In genomic region chr11:292211-293121, GRCh38 we compare ENCODE assay signal across 15 cellular contexts. TPM values are rescaled to one million over a fixed set of nuclear protein-coding genes. Genes with fewer than 3 reads are reported as not detected.
DNase-seq lines count a peak whose midpoint lies in the region; ATAC-seq, FAIRE-seq and TF ChIP-seq lines count a peak whose summit lies in the region.
"Had no signal": no experiment of that assay in that cellular context is flagged by ENCODE, and none has a peak within 500 bp of the region (broad histone marks: within the 10 kb centered on the region; RNA-seq: fewer than 3 reads in every experiment).

No MANE protein-coding gene starts in this region.

- no peak overlapping the region for H3K4me2 ChIP-seq in IMR-90 (ENCODE audit: low read depth, low read length)

- ATAC-seq in IMR-90 (ENCODE audit: low read depth) (no peak), right cardiac atrium (no peak)
- ATAC-seq: activated CD8-positive, alpha-beta memory T cell treated with anti-CD3 and anti-CD28 coated beads, Interleukin-2, amount 10 ng/mL, durations not matched to agents 7 days and 5 days; natural killer cell treated with Interleukin-12 subunit alpha and Interleukin-12 subunit beta and Interleukin-15 and Interleukin-18, amount 100 ng/mL, for 72 hours; T-cell had no signal

- H3K9me1 ChIP-seq in IMR-90 (ENCODE audit: insufficient read depth, low read length) = no peaks in the 10 kb centered on the region

- H2BK15ac ChIP-seq in IMR-90 (ENCODE audit: low read depth, low read length) = no peak overlapping the region

- no peak overlapping the region for H2BK20ac ChIP-seq in IMR-90 (ENCODE audit: low read depth, low read length)

- H3K9me3 ChIP-seq in IMR-90 (ENCODE audit: control insufficient read depth, insufficient read depth, low read length) (no peaks in the 10 kb centered on the region), right cardiac atrium (ENCODE audit: control insufficient read depth, low read length) (no peaks in the 10 kb centered on the region), adrenal gland (replicated peaks in 1 of 3) (no peaks in the 10 kb centered on the region)
- H3K9me3 ChIP-seq: suprapubic skin had no signal

- peak overlapping the region; percentile 33 for H2AFZ ChIP-seq in IMR-90 (replicated peaks; ENCODE audit: low read length, poor library complexity)

- H4K20me1 ChIP-seq in IMR-90 (ENCODE audit: insufficient read depth, low read length) = no peaks in the 10 kb centered on the region

- intact Hi-C loops in IMR-90 (cut with micrococcal nuclease) (no loop called here), right cardiac atrium (cut with DNase I) (no loop called here), adrenal gland (cut with DNase I) (loop anchor here in 1 of 2 donors (10.0 kb wide), 1 partner anchor 152 kb away; the partner anchor contains the start of gene ANO9)

- no peak overlapping the region for H2AK9ac ChIP-seq in IMR-90 (replicated peaks; ENCODE audit: low read depth, low read length, poor library complexity)

- POLR2A ChIA-PET in IMR-90 (lab: Charles Lee; ENCODE audit: unreplicated experiment) = interaction anchor here (0.6 kb wide), 1 partner anchor 12 kb away, joined by 12 read pairs; no protein-coding TSS in a partner anchor

- peaks cover 0 to 7% of the 10 kb centered on the region in 2 experiments; a peak in 3 of 4 replicates for H3K79me1 ChIP-seq in IMR-90 (ENCODE audit: low read depth in 1 of 2, low read length in 2 of 2)

- FAIRE-seq in GM12891 (lab: Jason Lieb, UNC) = no peak
- FAIRE-seq: frontal cortex, H54 had no signal

- no peak overlapping the region for H3K14ac ChIP-seq in IMR-90 (replicated peaks; ENCODE audit: low read depth, low read length)

- H3K18ac ChIP-seq in IMR-90 (ENCODE audit: low read depth, low read length) = no peak overlapping the region

- in situ Hi-C loops in IMR-90 (cut with MboI; ENCODE audit: low sequenced_read_pairs) = no loop called here

- H3K56ac ChIP-seq in IMR-90 (ENCODE audit: extremely low read depth, insufficient read depth, low read length) = no peak overlapping the region

- H4K8ac ChIP-seq in IMR-90 (ENCODE audit: low read depth in 2 of 2, low read length in 2 of 2) = no peak overlapping the region

- CTCF ChIA-PET in IMR-90 (lab: Yijun Ruan, JAX) = no interaction called here

- no peak overlapping the region for H2AK5ac ChIP-seq in IMR-90 (ENCODE audit: low read depth, low read length)

- peak; percentile 33 for DNase-seq in 8988T
- no peak for DNase-seq in IMR-90
- DNase-seq in right cardiac atrium = peak; percentile 13 to 57 (median 53)
- no peak for DNase-seq in GM12891 (ENCODE audit: insufficient read length, low spot score)
- no peak for DNase-seq in adrenal gland
- DNase-seq in stimulated activated CD4-positive, alpha-beta T cell treated with anti-CD3 and anti-CD28 coated beads, Interleukin-2, amount 100 ng/mL, for 24 hours = no peak
- DNase-seq: activated CD8-positive, alpha-beta memory T cell treated with anti-CD3 and anti-CD28 coated beads, Interleukin-2, amount 10 ng/mL, durations not matched to agents 7 days and 5 days; mammary epithelial cell; NCI-H446 treated with DMSO at 0.1 percent for 48 hours; retina had no signal

- H3K4ac ChIP-seq in IMR-90 (ENCODE audit: low read depth, low read length) = no peak overlapping the region

- dilution Hi-C loops in IMR-90 (cut with HindIII; ENCODE audit: low sequenced_read_pairs, unreplicated experiment) = no loop called here

- no peak overlapping the region for H2BK5ac ChIP-seq in IMR-90 (ENCODE audit: low read depth, low read length, poor library complexity, severe bottlenecking)

- no peak overlapping the region for H2BK120ac ChIP-seq in IMR-90 (ENCODE audit: low read depth, low read length)

- H3K36me3 ChIP-seq in IMR-90 (ENCODE audit: control insufficient read depth, insufficient read depth, low read length) (peaks cover 19% of the 10 kb centered on the region), adrenal gland (replicated peaks in 1 of 2) (no peaks in the 10 kb centered on the region)

- TF ChIP-seq RAD21 in IMR-90 (IDR thresholded peaks at IDR 0.05; ENCODE audit: low read length) = no peak

- H4K5ac ChIP-seq in IMR-90 (ENCODE audit: low read depth, low read length) = no peak overlapping the region

- no peak overlapping the region for H3K23ac ChIP-seq in IMR-90 (ENCODE audit: low read depth, low read length)

- TF ChIP-seq POLR2A in IMR-90 (IDR thresholded peaks at IDR 0.05; ENCODE audit: low read depth, low read length) = no peak
- TF ChIP-seq POLR2A in GM12891 (IDR thresholded peaks at IDR 0.05; ENCODE audit: low read depth, low read length) = no peak
- no peak for TF ChIP-seq POLR2A in adrenal gland (IDR thresholded peaks at IDR 0.05)

- H3K4me3 ChIP-seq in IMR-90 (ENCODE audit: insufficient read depth, low read depth, low read length) (no peak overlapping the region), right cardiac atrium (ENCODE audit: low read length) (no peak overlapping the region), adrenal gland (no peak overlapping the region)
- H3K4me3 ChIP-seq: suprapubic skin had no signal

- WGBS in IMR-90 (ENCODE audit: extremely low coverage in 2 of 2, insufficient read length in 1 of 2), 2 experiments = 89% methylated on average over 11 of the region's 29 CpGs; no CpG with 5 or more reads in 1 of the 2 experiments
- WGBS in right cardiac atrium = 92% methylated on average over 29 of the region's 29 CpGs
- WGBS in adrenal gland, 4 donors = 83 to 92% (median 87%) methylated on average over 4 to 29 of the region's 29 CpGs

- peaks cover 8% of the 10 kb centered on the region; the same call in 1 of the 2 replicates for H3K27me3 ChIP-seq in IMR-90 (ENCODE audit: control insufficient read depth, insufficient read depth, low read length)
- H3K27me3 ChIP-seq in right cardiac atrium (ENCODE audit: control insufficient read depth, insufficient read depth) = no peaks in the 10 kb centered on the region
- no peaks in the 10 kb centered on the region for H3K27me3 ChIP-seq in adrenal gland

- no peak overlapping the region for H3K27ac ChIP-seq in IMR-90 (ENCODE audit: insufficient read depth, low read length)
- H3K27ac ChIP-seq in right cardiac atrium (ENCODE audit: low read length) = no peak overlapping the region
- H3K27ac ChIP-seq in adrenal gland = no peak overlapping the region
- H3K27ac ChIP-seq: suprapubic skin had no signal

- H4K91ac ChIP-seq in IMR-90 (ENCODE audit: insufficient read depth, low read depth, low read length) = no peak overlapping the region

- H3K9ac ChIP-seq in IMR-90 (ENCODE audit: low read depth, low read length) = no peak overlapping the region

- H3K4me1 ChIP-seq in IMR-90 (ENCODE audit: control insufficient read depth, insufficient read depth, low read length) (peaks cover 4% of the 10 kb centered on the region; the same call in 1 of the 2 replicates), right cardiac atrium (ENCODE audit: control insufficient read depth, insufficient read depth, low read length) (no peaks in the 10 kb centered on the region), adrenal gland (replicated peaks in 1 of 2) (no peaks in the 10 kb centered on the region)

- BruUV-seq in IMR-90 (replicated peaks; lab: Mats Ljungman, UMichigan) = no TSS peak

- TF ChIP-seq CTCF in IMR-90 (conservative IDR thresholded peaks at IDR 0.05; ENCODE audit: low read depth, low read length) (no peak), adrenal gland (IDR thresholded peaks at IDR 0.05) (no peak)

RNA-seq across cellular contexts. Expression of gene PGGHG, which starts 3.5 kb away (rescaled TPM):
- total RNA-seq in IMR-90 (2012; rRNA removed) = 1.4 and 1.8 TPM in 2 replicates
- polyA plus RNA-seq in IMR-90 (2012; rRNA removed) = 16.2 and 17.0 TPM in 2 replicates
- polyA plus RNA-seq in IMR-90 (2012; cell fraction: cytosol; rRNA removed) = 2.1 and 3.3 TPM in 2 replicates
- 170 and 305 TPM in 2 replicates for polyA plus RNA-seq in IMR-90 (2012; cell fraction: nucleus; rRNA removed; ENCODE audit: low replicate concordance)
- total RNA-seq in right cardiac atrium = 10 to 100 TPM in 3 of 4 donors, 1 to 10 TPM in 1; 9.9 to 15.8 (median 11.9) TPM
- polyA plus RNA-seq in right cardiac atrium = 18.7 TPM
- 19.3 TPM for polyA plus RNA-seq in GM12891 (2012; ENCODE audit: low read depth, missing spikeins)
- total RNA-seq in adrenal gland = 1 to 10 TPM; 1.2 to 9.8 (median 7.1) TPM
- polyA plus RNA-seq in adrenal gland = 10 to 100 TPM in 2 of 3 donors, under 1 TPM in 1; 0.55 to 77.2 (median 29.4) TPM

RNA-seq across cellular contexts. Expression of gene IFITM5, which starts 6.9 kb away (rescaled TPM):
- total RNA-seq in IMR-90 (2012; rRNA removed) (not detected in 2 replicates), right cardiac atrium (not detected), adrenal gland (not detected)
- polyA plus RNA-seq in IMR-90 (2012; rRNA removed) (not detected in 2 replicates), right cardiac atrium (not detected), adrenal gland (not detected)
- polyA plus RNA-seq in IMR-90 (2012; cell fraction: cytosol; rRNA removed) = not detected in 2 replicates
- not detected in 2 replicates for polyA plus RNA-seq in IMR-90 (2012; cell fraction: nucleus; rRNA removed; ENCODE audit: low replicate concordance)
- polyA plus RNA-seq in GM12891 (2012; ENCODE audit: low read depth, missing spikeins) = not detected
- total RNA-seq: activated CD8-positive, alpha-beta memory T cell treated with anti-CD3 and anti-CD28 coated beads, Interleukin-2, amount 10 ng/mL, durations not matched to agents 7 days and 5 days; frontal cortex; mammary epithelial cell; natural killer cell treated with Interleukin-12 subunit alpha and Interleukin-12 subunit beta and Interleukin-15 and Interleukin-18, amount 100 ng/mL, for 72 hours; suprapubic skin; T-cell had no signal
- polyA plus RNA-seq: mammary epithelial cell had no signal

RNA-seq across cellular contexts. Expression of gene NLRP6, which starts 14.3 kb away (rescaled TPM):
- total RNA-seq in IMR-90 (2012; rRNA removed) = not detected in 2 replicates
- not detected in 2 replicates for polyA plus RNA-seq in IMR-90 (2012; rRNA removed)
- polyA plus RNA-seq in IMR-90 (2012; cell fraction: cytosol; rRNA removed) = not detected in 2 replicates
- 0.02 TPM in 1 of 2 replicates, not detected in the other for polyA plus RNA-seq in IMR-90 (2012; cell fraction: nucleus; rRNA removed; ENCODE audit: low replicate concordance)
- under 1 TPM in 2 of 4 donors, not detected in 2; 0.11 to 0.24 TPM for total RNA-seq in right cardiac atrium
- polyA plus RNA-seq in right cardiac atrium = 0.02 TPM
- polyA plus RNA-seq in GM12891 (2012; ENCODE audit: low read depth, missing spikeins) = 0.04 TPM
- total RNA-seq in adrenal gland = under 1 TPM in 6 of 8 donors, not detected in 2; 0.14 to 0.69 (median 0.24) TPM
- polyA plus RNA-seq in adrenal gland = under 1 TPM in 1 of 3 donors, not detected in 2; 0.16 TPM
- total RNA-seq: frontal cortex, mammary epithelial cell had no signal
- polyA plus RNA-seq: mammary epithelial cell had no signal

RNA-seq across cellular contexts. Expression of gene IFITM2, which starts 15.2 kb away (rescaled TPM):
- total RNA-seq in IMR-90 (2012; rRNA removed) (26.4 and 31.2 TPM in 2 replicates), right cardiac atrium (100 to 1,000 TPM; 180 to 290 (median 240) TPM), adrenal gland (100 to 1,000 TPM in 7 of 8 donors, 10 to 100 TPM in 1; 96.5 to 269 (median 190) TPM)
- polyA plus RNA-seq in IMR-90 (2012; rRNA removed) (564 and 600 TPM in 2 replicates), right cardiac atrium (393 TPM), adrenal gland (100 to 1,000 TPM; 290 to 835 (median 443) TPM)
- 588 and 1,067 TPM in 2 replicates for polyA plus RNA-seq in IMR-90 (2012; cell fraction: cytosol; rRNA removed)
- polyA plus RNA-seq in IMR-90 (2012; cell fraction: nucleus; rRNA removed; ENCODE audit: low replicate concordance) = 95.2 and 139 TPM in 2 replicates
- 486 TPM for polyA plus RNA-seq in GM12891 (2012; ENCODE audit: low read depth, missing spikeins)

RNA-seq across cellular contexts. Expression of gene IFITM1, which starts 21.4 kb away (rescaled TPM):
- total RNA-seq in IMR-90 (2012; rRNA removed) (14.4 and 24.2 TPM in 2 replicates), right cardiac atrium (100 to 1,000 TPM in 3 of 4 donors, 10 to 100 TPM in 1; 85.0 to 169 (median 116) TPM), adrenal gland (100 to 1,000 TPM in 3 of 8 donors, 10 to 100 TPM in 5; 52.8 to 238 (median 85.3) TPM)
- polyA plus RNA-seq in IMR-90 (2012; rRNA removed) (67.5 and 68.9 TPM in 2 replicates), right cardiac atrium (235 TPM), adrenal gland (100 to 1,000 TPM in 2 of 3 donors, 10 to 100 TPM in 1; 84.6 to 360 (median 139) TPM)
- polyA plus RNA-seq in IMR-90 (2012; cell fraction: cytosol; rRNA removed) = 54.7 and 163 TPM in 2 replicates
- 25.1 and 28.0 TPM in 2 replicates for polyA plus RNA-seq in IMR-90 (2012; cell fraction: nucleus; rRNA removed; ENCODE audit: low replicate concordance)
- 413 TPM for polyA plus RNA-seq in GM12891 (2012; ENCODE audit: low read depth, missing spikeins)

Comparison
In these comparisons a context has a peak if more than half of its experiments do, and no peak if none do; other contexts are left out.
1. DNase-seq: peak in 8988T (single experiment) and right cardiac atrium (3 of 3); none in IMR-90 (single experiment), GM12891 (single experiment), adrenal gland (0 of 7) and stimulated activated CD4-positive, alpha-beta T cell treated with anti-CD3 and anti-CD28 coated beads, Interleukin-2, amount 100 ng/mL, for 24 hours (0 of 2).